In the genomic region with DNA sequence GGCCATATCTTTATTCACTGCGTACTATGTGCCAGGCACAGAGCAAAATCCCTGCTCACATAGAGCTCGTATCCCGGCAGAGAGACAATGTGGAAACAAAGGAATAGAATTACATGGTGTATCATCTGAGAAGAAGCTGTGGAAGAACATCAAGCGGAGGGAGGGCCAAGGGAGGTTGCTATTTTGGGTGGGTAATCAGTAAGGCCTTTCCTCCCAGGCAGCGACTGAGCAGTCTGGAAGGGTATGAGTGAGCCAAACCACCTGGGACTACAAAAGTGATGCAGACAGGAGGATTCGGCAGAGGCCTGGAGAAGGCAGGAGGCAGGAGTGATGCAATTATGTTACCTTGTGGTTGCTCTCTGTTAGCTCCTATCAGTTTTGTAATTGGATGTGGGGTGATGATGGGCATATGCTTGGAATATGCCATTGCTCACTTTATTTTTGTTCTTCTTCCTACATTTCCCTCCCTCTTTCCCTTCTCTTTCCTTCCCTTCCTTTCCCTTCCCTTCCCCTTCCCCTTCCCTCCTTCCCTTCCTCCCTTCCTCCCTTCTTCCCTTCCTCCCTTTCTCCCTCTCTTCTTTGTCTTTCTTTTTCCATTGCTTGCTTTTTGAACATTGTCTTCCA, we compare ENCODE assay signal across 1 cellular context.
TF ChIP-seq lines count a peak whose summit lies in the region.

No MANE protein-coding gene starts in this region.

TF ChIP-seq in HEK293, 187 proteins besides CTCF, POLR2A, EP300 and RAD21:
- TF ChIP-seq HOXC10 (CRISPR knock-in tag; IDR thresholded peaks at IDR 0.05) (no peak), IKZF3 (tag by site-specific recombination; IDR thresholded peaks at IDR 0.05) (no peak), SETDB1 (IDR thresholded peaks at IDR 0.05; ENCODE audit: insufficient read length, low read length) (no peak), ZNF571 (tag by site-specific recombination; IDR thresholded peaks at IDR 0.05) (no peak), ZNF350 (tag by site-specific recombination; IDR thresholded peaks at IDR 0.05) (no peak), ZNF792 (tag by site-specific recombination; IDR thresholded peaks at IDR 0.05) (no peak), FEZF1 (tag by site-specific recombination; IDR thresholded peaks at IDR 0.05) (peak; percentile 68), BCL11A (tag by site-specific recombination; IDR thresholded peaks at IDR 0.05; ENCODE audit: low read depth) (no peak), ZNF2 (tag by site-specific recombination; IDR thresholded peaks at IDR 0.05) (no peak), WT1 (tag by site-specific recombination; IDR thresholded peaks at IDR 0.05) (peak; percentile 63; the same call in 1 of the 2 replicates), ZNF600 (tag by site-specific recombination; IDR thresholded peaks at IDR 0.05) (peak; percentile 59; the same call in 1 of the 2 replicates), ZNF776 (tag by site-specific recombination; IDR thresholded peaks at IDR 0.05; ENCODE audit: borderline replicate concordance) (no peak), ZNF138 (tag by site-specific recombination; IDR thresholded peaks at IDR 0.05; ENCODE audit: borderline replicate concordance) (no peak), MZF1 (tag by site-specific recombination; IDR thresholded peaks at IDR 0.05; ENCODE audit: borderline replicate concordance) (no peak), ZBTB7A (tag by site-specific recombination; IDR thresholded peaks at IDR 0.05; ENCODE audit: low read depth) (no peak), ZNF221 (tag by site-specific recombination; IDR thresholded peaks at IDR 0.05; ENCODE audit: borderline replicate concordance) (no peak), ZNF677 (tag by site-specific recombination; IDR thresholded peaks at IDR 0.05) (no peak), SP2 (tag by site-specific recombination; IDR thresholded peaks at IDR 0.05) (no peak), ZNF155 (tag by site-specific recombination; IDR thresholded peaks at IDR 0.05) (no peak), ZNF157 (tag by site-specific recombination; IDR thresholded peaks at IDR 0.05) (no peak)
- TF ChIP-seq, protein P1, sequence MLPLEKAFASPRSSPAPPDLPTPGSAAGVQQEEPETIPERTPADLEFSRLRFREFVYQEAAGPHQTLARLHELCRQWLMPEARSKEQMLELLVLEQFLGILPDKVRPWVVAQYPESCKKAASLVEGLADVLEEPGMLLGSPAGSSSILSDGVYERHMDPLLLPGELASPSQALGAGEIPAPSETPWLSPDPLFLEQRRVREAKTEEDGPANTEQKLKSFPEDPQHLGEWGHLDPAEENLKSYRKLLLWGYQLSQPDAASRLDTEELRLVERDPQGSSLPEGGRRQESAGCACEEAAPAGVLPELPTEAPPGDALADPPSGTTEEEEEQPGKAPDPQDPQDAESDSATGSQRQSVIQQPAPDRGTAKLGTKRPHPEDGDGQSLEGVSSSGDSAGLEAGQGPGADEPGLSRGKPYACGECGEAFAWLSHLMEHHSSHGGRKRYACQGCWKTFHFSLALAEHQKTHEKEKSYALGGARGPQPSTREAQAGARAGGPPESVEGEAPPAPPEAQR (tag by site-specific recombination; IDR thresholded peaks at IDR 0.05): no peak
- TF ChIP-seq, protein P2, sequence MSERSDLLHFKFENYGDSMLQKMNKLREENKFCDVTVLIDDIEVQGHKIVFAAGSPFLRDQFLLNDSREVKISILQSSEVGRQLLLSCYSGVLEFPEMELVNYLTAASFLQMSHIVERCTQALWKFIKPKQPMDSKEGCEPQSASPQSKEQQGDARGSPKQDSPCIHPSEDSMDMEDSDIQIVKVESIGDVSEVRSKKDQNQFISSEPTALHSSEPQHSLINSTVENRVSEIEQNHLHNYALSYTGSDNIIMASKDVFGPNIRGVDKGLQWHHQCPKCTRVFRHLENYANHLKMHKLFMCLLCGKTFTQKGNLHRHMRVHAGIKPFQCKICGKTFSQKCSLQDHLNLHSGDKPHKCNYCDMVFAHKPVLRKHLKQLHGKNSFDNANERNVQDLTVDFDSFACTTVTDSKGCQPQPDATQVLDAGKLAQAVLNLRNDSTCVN (tag by site-specific recombination; optimal IDR thresholded peaks at IDR 0.05): no peak
- TF ChIP-seq, protein P3, sequence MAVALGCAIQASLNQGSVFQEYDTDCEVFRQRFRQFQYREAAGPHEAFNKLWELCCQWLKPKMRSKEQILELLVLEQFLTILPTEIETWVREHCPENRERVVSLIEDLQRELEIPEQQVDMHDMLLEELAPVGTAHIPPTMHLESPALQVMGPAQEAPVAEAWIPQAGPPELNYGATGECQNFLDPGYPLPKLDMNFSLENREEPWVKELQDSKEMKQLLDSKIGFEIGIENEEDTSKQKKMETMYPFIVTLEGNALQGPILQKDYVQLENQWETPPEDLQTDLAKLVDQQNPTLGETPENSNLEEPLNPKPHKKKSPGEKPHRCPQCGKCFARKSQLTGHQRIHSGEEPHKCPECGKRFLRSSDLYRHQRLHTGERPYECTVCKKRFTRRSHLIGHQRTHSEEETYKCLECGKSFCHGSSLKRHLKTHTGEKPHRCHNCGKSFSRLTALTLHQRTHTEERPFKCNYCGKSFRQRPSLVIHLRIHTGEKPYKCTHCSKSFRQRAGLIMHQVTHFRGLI (tag by site-specific recombination; IDR thresholded peaks at IDR 0.05): no peak
